Comparison of ENCODE assay signal across 15 cellular contexts in the genomic region with DNA sequence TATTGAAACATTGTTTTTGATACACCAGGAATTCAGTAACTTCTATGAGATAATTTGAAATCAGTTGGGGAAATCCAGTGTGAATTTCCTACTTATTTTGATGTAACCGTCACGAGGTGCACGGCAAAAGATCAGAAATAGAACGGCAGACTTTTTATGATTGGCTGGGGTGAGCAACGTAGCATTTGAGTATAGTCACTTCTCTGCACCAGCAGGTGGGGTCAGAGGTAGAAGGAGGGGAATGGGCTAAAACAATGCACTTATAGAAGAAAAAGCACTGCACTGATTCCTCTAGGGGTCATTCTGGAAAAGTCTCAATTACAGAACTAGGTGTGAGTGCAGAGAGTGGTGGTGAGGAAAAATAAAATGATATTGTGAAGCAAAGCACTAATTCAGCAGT. TPM values are rescaled to one million over a fixed set of nuclear protein-coding genes. Genes with fewer than 3 reads are reported as not detected.
DNase-seq lines count a peak whose midpoint lies in the region; ATAC-seq and TF ChIP-seq lines count a peak whose summit lies in the region.
"Had no signal": no experiment of that assay in that cellular context is flagged by ENCODE, and none has a peak within 500 bp of the region (broad histone marks: within the 10 kb centered on the region; RNA-seq: fewer than 3 reads in every experiment).

No MANE protein-coding gene starts in this region.

- TF ChIP-seq CTCF in NB4 (IDR thresholded peaks at IDR 0.05; ENCODE audit: low read depth, low read length): peak; percentile 19

- no peak for TF ChIP-seq POLR2A in NB4 (IDR thresholded peaks at IDR 0.05; ENCODE audit: extremely low read depth, insufficient read length)

- DNase-seq in left ventricle myocardium superior (no peak), Right ventricle myocardium inferior (ENCODE audit: missing footprints) (no peak), NB4 (ENCODE audit: low read depth) (no peak), epithelial cell of prostate (ENCODE audit: low read depth, low spot score) (no peak), amniotic stem cell (lab: John Stamatoyannopoulos, UW) (no peak)
- DNase-seq in activated CD8-positive, alpha-beta memory T cell treated with anti-CD3 and anti-CD28 coated beads, Interleukin-2, amount 50 U/mL, for 48 hours: no peak
- DNase-seq: activated effector memory CD4-positive, alpha-beta T cell treated with anti-CD3 and anti-CD28 coated beads, Interleukin-2, amount 50 U/mL, for 16 hours; colonic mucosa; NCI-H1930; NCI-H524; stomach; T-helper 1 cell had no signal

- peak overlapping the region; percentile 31 for H3K27ac ChIP-seq in epithelial cell of prostate
- H3K27ac ChIP-seq: ascending aorta, colonic mucosa, stomach had no signal

- H3K4me3 ChIP-seq in NB4 (ENCODE audit: low read depth, low read length): no peak overlapping the region
- H3K4me3 ChIP-seq: ascending aorta, colonic mucosa, stomach had no signal

- H3K4me3 Mint-ChIP-seq in stimulated activated memory B cell treated with anti-CD40 and anti-IgM and Interleukin-4, amounts not matched to agents 10 μg/mL and 1 μg/mL and 100 μg/mL, for 72 hours: no peak overlapping the region

- ATAC-seq in left ventricle myocardium superior: peak; percentile 36
- ATAC-seq in Right ventricle myocardium inferior: no peak
- ATAC-seq in stimulated activated memory B cell treated with anti-CD40 and anti-IgM and Interleukin-4, amounts not matched to agents 10 μg/mL and 1 μg/mL and 100 μg/mL, for 72 hours: no peak
- no peak for ATAC-seq in HG03097 (IDR thresholded peaks at IDR 0.05; ENCODE audit: low FRiP score, unreplicated experiment)

- H3K27me3 Mint-ChIP-seq in stimulated activated memory B cell treated with anti-CD40 and anti-IgM and Interleukin-4, amounts not matched to agents 10 μg/mL and 1 μg/mL and 100 μg/mL, for 72 hours: no peaks in the 10 kb centered on the region

- peaks cover 18% of the 10 kb centered on the region for H3K4me1 Mint-ChIP-seq in stimulated activated memory B cell treated with anti-CD40 and anti-IgM and Interleukin-4, amounts not matched to agents 10 μg/mL and 1 μg/mL and 100 μg/mL, for 72 hours

- H3K9me3 Mint-ChIP-seq in stimulated activated memory B cell treated with anti-CD40 and anti-IgM and Interleukin-4, amounts not matched to agents 10 μg/mL and 1 μg/mL and 100 μg/mL, for 72 hours: no peaks in the 10 kb centered on the region

- H3K27ac Mint-ChIP-seq in stimulated activated memory B cell treated with anti-CD40 and anti-IgM and Interleukin-4, amounts not matched to agents 10 μg/mL and 1 μg/mL and 100 μg/mL, for 72 hours: peak overlapping the region; percentile 24

- intact Hi-C loops in left ventricle myocardium superior (cut with micrococcal nuclease) (no loop called here), Right ventricle myocardium inferior (cut with DNase I) (no loop called here)

- H3K36me3 Mint-ChIP-seq in stimulated activated memory B cell treated with anti-CD40 and anti-IgM and Interleukin-4, amounts not matched to agents 10 μg/mL and 1 μg/mL and 100 μg/mL, for 72 hours: no peaks in the 10 kb centered on the region

RNA-seq across cellular contexts. Expression of gene SSPN, which starts 7.9 kb away (rescaled TPM):
- total RNA-seq in left ventricle myocardium superior: 56.4 TPM
- 49.8 TPM for total RNA-seq in Right ventricle myocardium inferior
